19 cellular contexts compared by ENCODE assay signal in the genomic region with DNA sequence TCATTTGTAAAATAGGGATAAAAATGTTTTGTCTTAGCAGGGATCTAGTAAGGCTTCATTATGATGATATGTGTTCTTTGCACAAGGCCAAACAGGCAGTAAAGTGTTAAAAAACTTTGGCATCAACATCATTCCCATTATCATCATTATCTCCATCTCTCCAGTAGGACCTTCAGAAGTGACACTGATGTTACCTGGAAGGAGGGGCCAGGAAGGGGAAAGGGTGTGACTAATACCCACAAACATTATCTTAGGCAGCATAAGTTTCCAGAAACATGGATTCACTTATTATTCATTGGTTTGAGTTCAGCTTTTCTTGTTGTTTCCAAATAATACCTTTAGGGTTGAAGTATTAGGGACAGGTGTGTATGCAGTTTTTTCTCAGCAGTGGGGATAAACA.
"Had no signal": no experiment of that assay in that cellular context is flagged by ENCODE, and none has a peak within 500 bp of the region (broad histone marks: within the 10 kb centered on the region; RNA-seq: fewer than 3 reads in every experiment).

No MANE protein-coding gene starts in this region.

- DNase-seq: effector memory CD4-positive, alpha-beta T cell; esophagus squamous epithelium; foreskin melanocyte; heart left ventricle; hypothalamus; kidney; left colon; left ventricle myocardium superior; natural killer cell; posterior cingulate gyrus; stimulated activated CD4-positive, alpha-beta T cell treated with anti-CD3 and anti-CD28 coated beads, Interleukin-12 subunit alpha, Interleukin-12 subunit beta, amount 100 ng/mL, for 4 hours; stimulated activated naive CD4-positive, alpha-beta T cell; stomach; substantia nigra; transverse colon had no signal

- H3K36me3 ChIP-seq: esophagus squamous epithelium, heart left ventricle, stomach, thoracic aorta, transverse colon had no signal

- H3K4me3 ChIP-seq: esophagus squamous epithelium, heart left ventricle, lung, stomach, thoracic aorta, transverse colon had no signal

- FAIRE-seq: endometrium, kidney had no signal

- H3K27ac ChIP-seq: esophagus squamous epithelium, heart left ventricle, stomach, thoracic aorta, transverse colon had no signal

- ATAC-seq: heart left ventricle, left colon, left ventricle myocardium superior, natural killer cell, sciatic nerve had no signal

- H3K27me3 ChIP-seq: heart left ventricle, stomach, transverse colon had no signal

- H3K9me3 ChIP-seq: esophagus squamous epithelium, heart left ventricle, stomach, thoracic aorta, transverse colon had no signal
